12 cellular contexts compared by ENCODE assay signal in genomic region chr3:18446067-18446793, GRCh38. TPM values are rescaled to one million over a fixed set of nuclear protein-coding genes. Genes with fewer than 3 reads are reported as not detected.
DNase-seq lines count a peak whose midpoint lies in the region; ATAC-seq and TF ChIP-seq lines count a peak whose summit lies in the region.
"Had no signal": no experiment of that assay in that cellular context is flagged by ENCODE, and none has a peak within 500 bp of the region (broad histone marks: within the 10 kb centered on the region; RNA-seq: fewer than 3 reads in every experiment).

No MANE protein-coding gene starts in this region.

- no peak for DNase-seq in H9
- DNase-seq in NCI-H69 (lab: John Stamatoyannopoulos, UW): peak; percentile 64
- DNase-seq in retina: peak; percentile 35
- DNase-seq in testis: no peak
- DNase-seq in stimulated activated CD4-positive, alpha-beta T cell treated with anti-CD3 and anti-CD28 coated beads, Interleukin-4, amount 100 ng/mL, for 1 hour: no peak
- DNase-seq in Right ventricle myocardium superior: no peak
- no peak for DNase-seq in SK-N-DZ (ENCODE audit: low spot score)
- DNase-seq: HCEC 1CT, Karpas-422, SIG-M5 had no signal

- peaks cover 5% of the 10 kb centered on the region; the same call in 1 of the 2 replicates for H3K4me1 ChIP-seq in H9 (ENCODE audit: insufficient read depth, low read length)
- H3K4me1 ChIP-seq in endocrine pancreas (ENCODE audit: control insufficient read depth, insufficient read depth, low read length): peaks cover 16% of the 10 kb centered on the region
- H3K4me1 ChIP-seq in testis: peaks cover 13% of the 10 kb centered on the region

- no peak overlapping the region for H3K23ac ChIP-seq in H9 (ENCODE audit: insufficient read length, low read depth, low read length)

- H3K14ac ChIP-seq in H9 (ENCODE audit: insufficient read depth, low read length): no peak overlapping the region

- H3K9me3 ChIP-seq in H9 (ENCODE audit: control insufficient read depth, low read depth, low read length) (peaks cover 8% of the 10 kb centered on the region), endocrine pancreas (ENCODE audit: control insufficient read depth, low read length) (peaks cover 2% of the 10 kb centered on the region), testis (no peaks in the 10 kb centered on the region)
- H3K9me3 ChIP-seq: ovary had no signal

- no peaks in the 10 kb centered on the region for H3K79me1 ChIP-seq in H9 (ENCODE audit: insufficient read depth, low read depth, low read length, poor library complexity, severe bottlenecking)

- no peaks in the 10 kb centered on the region for H4K20me1 ChIP-seq in H9 (ENCODE audit: control insufficient read depth, insufficient read depth, insufficient read length)

- H4K91ac ChIP-seq in H9 (ENCODE audit: insufficient read length, low read depth, low read length): no peak overlapping the region

- H3K27ac Mint-ChIP-seq in H9: peak overlapping the region in 1 of 3 experiments; percentile 94; a peak in 2 of 7 replicates

- H3K4me1 Mint-ChIP-seq in H9: peaks cover 27 to 41% of the 10 kb centered on the region in 2 experiments

- no peak overlapping the region for H2BK12ac ChIP-seq in H9 (ENCODE audit: insufficient read length, low read depth, low read length)

- H2AK5ac ChIP-seq in H9 (ENCODE audit: insufficient read length, low read length): no peak overlapping the region

- no peak for TF ChIP-seq CTCF in H9 (conservative IDR thresholded peaks at IDR 0.05)
- TF ChIP-seq CTCF in testis (IDR thresholded peaks at IDR 0.05): no peak

- peaks cover 38% of the 10 kb centered on the region for H3K27me3 Mint-ChIP-seq in H9 (ENCODE audit: low read depth)

- no peak overlapping the region for H2BK5ac ChIP-seq in H9 (ENCODE audit: insufficient read length, low read length)

- H3K27me3 ChIP-seq in H9 (ENCODE audit: insufficient read depth, low read length) (peaks cover 7% of the 10 kb centered on the region; the same call in 1 of the 2 replicates), endocrine pancreas (ENCODE audit: control insufficient read depth, insufficient read depth, low read length) (no peaks in the 10 kb centered on the region), testis (no peaks in the 10 kb centered on the region)
- H3K27me3 ChIP-seq: ovary had no signal

- no peak overlapping the region for H2BK15ac ChIP-seq in H9 (ENCODE audit: low read depth, low read length)

- no peak for ATAC-seq in Right ventricle myocardium superior (ENCODE audit: poor library complexity)

- peaks cover 4 to 10% of the 10 kb centered on the region in 2 experiments for H3K9me3 Mint-ChIP-seq in H9

- H3K79me2 ChIP-seq in H9 (ENCODE audit: insufficient read depth, low read length): no peaks in the 10 kb centered on the region; the same call in 1 of the 2 replicates

- intact Hi-C loops in testis (cut with DNase I; ENCODE audit: low total_unique reads): no loop called here
- intact Hi-C loops in Right ventricle myocardium superior (cut with DNase I): no loop called here

- peak overlapping the region; percentile 16 for H3K9ac ChIP-seq in H9 (ENCODE audit: extremely low read depth, insufficient read length, low read length)
- H3K9ac ChIP-seq in endocrine pancreas (ENCODE audit: control insufficient read depth, insufficient read depth, low read length): peak overlapping the region; percentile 6

- no peak for TF ChIP-seq POLR2A in testis (IDR thresholded peaks at IDR 0.05)

- H3K36me3 ChIP-seq in endocrine pancreas (ENCODE audit: control insufficient read depth, insufficient read depth, low read length): no peaks in the 10 kb centered on the region
- no peaks in the 10 kb centered on the region for H3K36me3 ChIP-seq in testis (ENCODE audit: low read depth, missing control alignments)
- H3K36me3 ChIP-seq: ovary had no signal

- H3K56ac ChIP-seq in H9 (ENCODE audit: insufficient read length, low read depth, low read length): no peak overlapping the region

- peaks cover 14 to 31% (median 15%) of the 10 kb centered on the region in 3 experiments for H3K36me3 Mint-ChIP-seq in H9 (ENCODE audit: insufficient read depth in 1 of 3, low read depth in 3 of 3)

- no peak overlapping the region for H3K18ac ChIP-seq in H9 (ENCODE audit: insufficient read length, low read depth, low read length)

- no CpG with 5 or more reads among the region's 7 CpGs for WGBS in H9 (ENCODE audit: extremely low coverage, insufficient read length, low lambda C conversion rate)
- WGBS in testis, 2 donors: 6 to 12% methylated on average over 7 of the region's 7 CpGs

- H4K8ac ChIP-seq in H9 (replicated peaks; ENCODE audit: insufficient read length, low read depth, low read length): no peak overlapping the region

- no peak overlapping the region for H3T11ph ChIP-seq in H9 (ENCODE audit: low read length)

- peak overlapping the region; percentile 69 for H3K4me2 ChIP-seq in H9 (ENCODE audit: insufficient read depth, insufficient read length, low read length)

- H3K27ac ChIP-seq in H9 (ENCODE audit: insufficient read length, low read depth, low read length) (no peak overlapping the region), testis (no peak overlapping the region)
- H3K27ac ChIP-seq: ovary had no signal

- no peak overlapping the region for H4K5ac ChIP-seq in H9 (ENCODE audit: insufficient read length, low read depth, low read length)

- H2BK120ac ChIP-seq in H9 (ENCODE audit: low read depth, low read length, poor library complexity, severe bottlenecking): no peak overlapping the region

- H3K4me3 Mint-ChIP-seq in H9: peak overlapping the region; percentile 84 to 89

- H3K23me2 ChIP-seq in H9 (ENCODE audit: insufficient read length, low read depth, low read length, poor library complexity, severe bottlenecking): peaks cover 19% of the 10 kb centered on the region

- H3K4me3 ChIP-seq in endocrine pancreas (ENCODE audit: control insufficient read depth, insufficient read depth, low read length) (peak overlapping the region; percentile 65), testis (peak overlapping the region in 1 of 2 donors; percentile 48)

- H3K4ac ChIP-seq in H9 (ENCODE audit: low read depth, low read length): no peak overlapping the region

- no peak overlapping the region for H2BK20ac ChIP-seq in H9 (ENCODE audit: low read depth, low read length, poor library complexity, severe bottlenecking)

- H2AFZ ChIP-seq in H9 (ENCODE audit: low read length): no peak overlapping the region

RNA-seq across cellular contexts. Expression of gene SATB1, which starts 21.1 kb away (rescaled TPM):
- total RNA-seq in H9 (2021): 23.4 and 30.7 TPM in 2 replicates
- 10 to 100 TPM; 36.1 to 44.4 TPM for total RNA-seq in testis
- polyA plus RNA-seq in testis (ENCODE audit: insufficient read depth, low read depth, low replicate concordance): 12.6 TPM
- 41.7 TPM for total RNA-seq in Right ventricle myocardium superior
- polyA plus RNA-seq in SK-N-DZ (2014; cell fraction: cytosol; rRNA removed): 60.7 and 66.5 TPM in 2 replicates
- polyA plus RNA-seq in SK-N-DZ (2014; cell fraction: nucleus; rRNA removed): 36.4 and 76.3 TPM in 2 replicates

Comparison
In these comparisons a context has a peak if more than half of its experiments do, and no peak if none do; other contexts are left out.
1. DNase-seq: peak in NCI-H69 (single experiment) and retina (single experiment); none in H9 (single experiment), testis (single experiment), stimulated activated CD4-positive, alpha-beta T cell treated with anti-CD3 and anti-CD28 coated beads, Interleukin-4, amount 100 ng/mL, for 1 hour (single experiment), Right ventricle myocardium superior (single experiment) and SK-N-DZ (single experiment).